ENCODE assay signal across 8 cellular contexts in genomic region chr6:143575440-143575839, GRCh38.
DNase-seq lines count a peak whose midpoint lies in the region; ATAC-seq and TF ChIP-seq lines count a peak whose summit lies in the region.

No MANE protein-coding gene starts in this region.

- DNase-seq in GF-D8 (lab: John Stamatoyannopoulos, UW) (peak; percentile 26), KBM-7 (peak; percentile 78), OCI-LY7 (ENCODE audit: low spot score) (peak; percentile 69), glomerular endothelial cell (ENCODE audit: extremely low read depth, low read depth, low spot score) (peak; percentile 80), cortex of kidney (lab: John Stamatoyannopoulos, UW) (no peak)
- peak; percentile 69 for DNase-seq in activated naive CD4-positive, alpha-beta T cell treated with anti-CD3 and anti-CD28 coated beads for 36 hours

- H3K9ac ChIP-seq in parathyroid adenoma: no peak overlapping the region

- H3K4me1 Mint-ChIP-seq in activated naive CD4-positive, alpha-beta T cell treated with anti-CD3 and anti-CD28 coated beads for 36 hours (ENCODE audit: low read depth): no peaks in the 10 kb centered on the region

- CTCF ChIA-PET in OCI-LY7 (lab: Charles Lee; ENCODE audit: unreplicated experiment): interaction anchor here (0.6 kb wide), 1 partner anchor 42 kb away, joined by 3 read pairs; no protein-coding TSS in a partner anchor
- CTCF ChIA-PET in activated naive CD4-positive, alpha-beta T cell treated with anti-CD3 and anti-CD28 coated beads for 36 hours (lab: Charles Lee): interaction anchor here (0.6 to 4.3 kb wide), 33 partner anchors 8 to 853 kb away, joined by 3 to 66 read pairs (median 4); partner anchors contain the start of gene LTV1

- H3K27me3 ChIP-seq in parathyroid adenoma (ENCODE audit: control insufficient read depth, insufficient read depth, low read length): no peaks in the 10 kb centered on the region

- ATAC-seq in GM21619 (IDR thresholded peaks at IDR 0.05; ENCODE audit: unreplicated experiment): peak; percentile 96

- H3K9me3 Mint-ChIP-seq in activated naive CD4-positive, alpha-beta T cell treated with anti-CD3 and anti-CD28 coated beads for 36 hours: no peaks in the 10 kb centered on the region

- TF ChIP-seq CTCF in OCI-LY7 (conservative IDR thresholded peaks at IDR 0.05; ENCODE audit: low read length) (peak; percentile 93), parathyroid adenoma (IDR thresholded peaks at IDR 0.05) (peak; percentile 93)

- no peaks in the 10 kb centered on the region for H3K9me3 ChIP-seq in OCI-LY7 (ENCODE audit: low read length)
- H3K9me3 ChIP-seq in parathyroid adenoma (ENCODE audit: control insufficient read depth, low read length): no peaks in the 10 kb centered on the region

- no peaks in the 10 kb centered on the region for H3K27me3 Mint-ChIP-seq in activated naive CD4-positive, alpha-beta T cell treated with anti-CD3 and anti-CD28 coated beads for 36 hours (ENCODE audit: low read depth)

- H3K4me3 Mint-ChIP-seq in activated naive CD4-positive, alpha-beta T cell treated with anti-CD3 and anti-CD28 coated beads for 36 hours: no peak overlapping the region

- H4K20me1 ChIP-seq in OCI-LY7 (ENCODE audit: insufficient read depth, low read length): no peaks in the 10 kb centered on the region

- no TSS peak for BruUV-seq in OCI-LY7 (replicated peaks; lab: Mats Ljungman, UMichigan)

- intact Hi-C loops in OCI-LY7 (cut with micrococcal nuclease; ENCODE audit: unreplicated experiment): loop anchor here (1.0 to 10.0 kb wide), 4 partner anchors 267 to 639 kb away; partner anchors contain the start of gene LTV1
- intact Hi-C loops in activated naive CD4-positive, alpha-beta T cell treated with anti-CD3 and anti-CD28 coated beads for 36 hours (cut with micrococcal nuclease): loop anchor here (1.0 to 10.0 kb wide), 9 partner anchors 102 to 909 kb away; partner anchors contain the start of genes LTV1 and PHACTR2

- H3K79me2 ChIP-seq in OCI-LY7 (ENCODE audit: insufficient read depth, low read depth, low read length) (no peaks in the 10 kb centered on the region), parathyroid adenoma (peaks cover 60% of the 10 kb centered on the region)

- in situ Hi-C loops in KBM-7 (cut with MboI; ENCODE audit: low pct_unique_long_range_greater_than_20kb, low sequenced_read_pairs): no loop called here

- no peaks in the 10 kb centered on the region for H3K36me3 Mint-ChIP-seq in activated naive CD4-positive, alpha-beta T cell treated with anti-CD3 and anti-CD28 coated beads for 36 hours (ENCODE audit: low read depth)

- H3K4me1 ChIP-seq in OCI-LY7 (ENCODE audit: insufficient read depth, low read length, poor library complexity, severe bottlenecking): no peaks in the 10 kb centered on the region
- H3K4me1 ChIP-seq in parathyroid adenoma: peaks cover under 1% of the 10 kb centered on the region

- H3K27ac Mint-ChIP-seq in activated naive CD4-positive, alpha-beta T cell treated with anti-CD3 and anti-CD28 coated beads for 36 hours: no peak overlapping the region

- H3K36me3 ChIP-seq in OCI-LY7 (ENCODE audit: insufficient read depth, low read length) (no peaks in the 10 kb centered on the region), parathyroid adenoma (ENCODE audit: control insufficient read depth, insufficient read depth, low read length) (no peaks in the 10 kb centered on the region)

- H2AFZ ChIP-seq in OCI-LY7 (ENCODE audit: low read length) (no peak overlapping the region), parathyroid adenoma (no peak overlapping the region)

- no peak overlapping the region for H3K27ac ChIP-seq in OCI-LY7 (ENCODE audit: low read depth, low read length, poor library complexity, severe bottlenecking)
- no peak overlapping the region for H3K27ac ChIP-seq in parathyroid adenoma

- POLR2A ChIA-PET in OCI-LY7 (lab: Charles Lee): interaction anchor here (0.9 to 1.0 kb wide), 3 partner anchors 25 to 119 kb away, joined by 3 to 4 read pairs (median 3); no protein-coding TSS in a partner anchor

- H3K4me2 ChIP-seq in OCI-LY7 (ENCODE audit: low read length) (no peak overlapping the region), parathyroid adenoma (ENCODE audit: low read length) (no peak overlapping the region)

- no peak overlapping the region for H3K4me3 ChIP-seq in OCI-LY7 (ENCODE audit: low read depth, low read length, poor library complexity, severe bottlenecking)
- H3K4me3 ChIP-seq in parathyroid adenoma (ENCODE audit: low read depth, low read length): no peak overlapping the region

- H3K9me2 ChIP-seq in OCI-LY7 (ENCODE audit: insufficient read depth, low read length): no peaks in the 10 kb centered on the region
